In genomic region chrX:154348114-154348531, GRCh38 we compare ENCODE assay signal across 17 cellular contexts. TPM values are rescaled to one million over a fixed set of nuclear protein-coding genes. Genes with fewer than 3 reads are reported as not detected.
DNase-seq lines count a peak whose midpoint lies in the region; ATAC-seq, FAIRE-seq and TF ChIP-seq lines count a peak whose summit lies in the region.
"Had no signal": no experiment of that assay in that cellular context is flagged by ENCODE, and none has a peak within 500 bp of the region (broad histone marks: within the 10 kb centered on the region; RNA-seq: fewer than 3 reads in every experiment).

No MANE protein-coding gene starts in this region.

- H3K27ac ChIP-seq in HEK293 (ENCODE audit: extremely low read depth, low read depth, low read length): no peak overlapping the region
- H3K27ac ChIP-seq in neuronal stem cell (replicated peaks; ENCODE audit: low read length): peak overlapping the region; percentile 31
- H3K27ac ChIP-seq: body of pancreas, prostate gland, SJCRH30 had no signal

- WGBS in neuronal stem cell (ENCODE audit: extremely low coverage in 2 of 2, insufficient read length in 2 of 2, insufficient replicate concordance in 1 of 2), 2 donors: no CpG with 5 or more reads among the region's 7 CpGs
- 87 to 90% methylated on average over 7 of the region's 7 CpGs for WGBS in lower leg skin, 2 donors

- ATAC-seq in activated CD8-positive, alpha-beta memory T cell treated with anti-CD3 and anti-CD28 coated beads, Interleukin-2, amount 10 ng/mL, durations not matched to agents 7 days and 5 days: no peak
- ATAC-seq: body of pancreas, left lung had no signal

- H3K9ac ChIP-seq in neuronal stem cell (ENCODE audit: low read depth, low read length, poor library complexity): no peak overlapping the region

- peak overlapping the region; percentile 76 for H3K27ac Mint-ChIP-seq in activated CD8-positive, alpha-beta memory T cell treated with anti-CD3 and anti-CD28 coated beads, Interleukin-2, amount 10 ng/mL, durations not matched to agents 7 days and 5 days

- no peaks in the 10 kb centered on the region for H3K27me3 Mint-ChIP-seq in activated CD8-positive, alpha-beta memory T cell treated with anti-CD3 and anti-CD28 coated beads, Interleukin-2, amount 10 ng/mL, durations not matched to agents 7 days and 5 days

- TF ChIP-seq CTCF in HEK293 (tag by site-specific recombination; IDR thresholded peaks at IDR 0.05) (no peak), bronchial epithelial cell (IDR thresholded peaks at IDR 0.05; ENCODE audit: insufficient read depth, low read length, severe bottlenecking) (no peak), lower leg skin (IDR thresholded peaks at IDR 0.05) (no peak)

- H3K9me3 ChIP-seq in HEK293 (ENCODE audit: control insufficient read depth, insufficient read depth, low read depth, low read length) (no peaks in the 10 kb centered on the region), neuronal stem cell (replicated peaks in 1 of 2; ENCODE audit: control insufficient read depth in 2 of 2, insufficient read depth in 1 of 2, low read depth in 1 of 2, low read length in 2 of 2) (no peaks in the 10 kb centered on the region)
- H3K9me3 ChIP-seq: body of pancreas, left lung, prostate gland, SJCRH30, upper lobe of left lung had no signal

- intact Hi-C loops in lower leg skin (cut with DNase I; ENCODE audit: low total_unique reads): no loop called here

- no peak overlapping the region for H3K4ac ChIP-seq in neuronal stem cell (ENCODE audit: low read length)

- no peaks in the 10 kb centered on the region for H3K27me3 ChIP-seq in bronchial epithelial cell (ENCODE audit: control insufficient read depth, insufficient read depth, low read length)
- H3K27me3 ChIP-seq in neuronal stem cell (ENCODE audit: control insufficient read depth in 3 of 3, insufficient read depth in 3 of 3, low read depth in 1 of 3, low read length in 3 of 3): no peaks in the 10 kb centered on the region
- H3K27me3 ChIP-seq: body of pancreas, left lung, SJCRH30, upper lobe of left lung had no signal

- no peaks in the 10 kb centered on the region for H3K9me3 Mint-ChIP-seq in activated CD8-positive, alpha-beta memory T cell treated with anti-CD3 and anti-CD28 coated beads, Interleukin-2, amount 10 ng/mL, durations not matched to agents 7 days and 5 days (ENCODE audit: low read depth)

- no peak overlapping the region for H3K18ac ChIP-seq in neuronal stem cell (ENCODE audit: low read length)

- H3K4me1 Mint-ChIP-seq in activated CD8-positive, alpha-beta memory T cell treated with anti-CD3 and anti-CD28 coated beads, Interleukin-2, amount 10 ng/mL, durations not matched to agents 7 days and 5 days: peaks cover 51% of the 10 kb centered on the region

- no peak overlapping the region for H2BK120ac ChIP-seq in neuronal stem cell (ENCODE audit: low read depth, low read length)

- TF ChIP-seq POLR2A in lower leg skin (IDR thresholded peaks at IDR 0.05): no peak

- CTCF ChIA-PET in activated CD8-positive, alpha-beta memory T cell treated with anti-CD3 and anti-CD28 coated beads, Interleukin-2, amount 10 ng/mL, durations not matched to agents 7 days and 5 days (lab: Charles Lee): interaction anchor here (1.3 kb wide), 1 partner anchor 25 kb away, joined by 4 read pairs; no protein-coding TSS in a partner anchor
- CTCF ChIA-PET in HEK293 (lab: Yijun Ruan, JAX): interaction anchor here (0.6 kb wide), 1 partner anchor 17 kb away, joined by 3 read pairs; no protein-coding TSS in a partner anchor

- H3K36me3 ChIP-seq in HEK293 (ENCODE audit: control insufficient read depth in 2 of 2, insufficient read depth in 1 of 2, low read length in 2 of 2) (peaks cover 0 to 51% of the 10 kb centered on the region in 2 experiments; a peak in 1 of 3 replicates), bronchial epithelial cell (ENCODE audit: control insufficient read depth, insufficient read depth, low read length) (peaks cover 18% of the 10 kb centered on the region), neuronal stem cell (replicated peaks in 1 of 2; ENCODE audit: control insufficient read depth in 2 of 2, insufficient read depth in 2 of 2, low read length in 2 of 2) (peaks cover 38 to 49% of the 10 kb centered on the region in 2 donors)
- H3K36me3 ChIP-seq: prostate gland had no signal

- POLR2A ChIA-PET in HEK293 (lab: Yijun Ruan, JAX): interaction anchor here (1.0 to 2.4 kb wide), 6 partner anchors 7 to 25 kb away, joined by 3 to 12 read pairs (median 6); no protein-coding TSS in a partner anchor

- H3K36me3 Mint-ChIP-seq in activated CD8-positive, alpha-beta memory T cell treated with anti-CD3 and anti-CD28 coated beads, Interleukin-2, amount 10 ng/mL, durations not matched to agents 7 days and 5 days: peaks cover 7% of the 10 kb centered on the region

- H2BK15ac ChIP-seq in neuronal stem cell (ENCODE audit: low read length): no peak overlapping the region

- no peak for FAIRE-seq in bronchial epithelial cell (lab: Jason Lieb, UNC)

- no peaks in the 10 kb centered on the region for H3K4me1 ChIP-seq in HEK293 (ENCODE audit: control insufficient read depth, insufficient read depth, low read length)
- H3K4me1 ChIP-seq in neuronal stem cell (ENCODE audit: control insufficient read depth in 2 of 2, insufficient read depth in 1 of 2, low read depth in 1 of 2, low read length in 2 of 2): peaks cover 0 to 4% of the 10 kb centered on the region in 2 donors
- H3K4me1 ChIP-seq: body of pancreas, prostate gland, SJCRH30 had no signal

- H3K4me2 ChIP-seq in neuronal stem cell (ENCODE audit: insufficient read depth, low read length, poor library complexity, severe bottlenecking): no peak overlapping the region

- H3K4me3 Mint-ChIP-seq in activated CD8-positive, alpha-beta memory T cell treated with anti-CD3 and anti-CD28 coated beads, Interleukin-2, amount 10 ng/mL, durations not matched to agents 7 days and 5 days: no peak overlapping the region

- no peaks in the 10 kb centered on the region for H3K79me1 ChIP-seq in neuronal stem cell (ENCODE audit: low read depth, low read length)

- DNase-seq in activated CD8-positive, alpha-beta memory T cell treated with anti-CD3 and anti-CD28 coated beads, Interleukin-2, amount 10 ng/mL, durations not matched to agents 7 days and 5 days: no peak
- no peak for DNase-seq in activated CD8-positive, alpha-beta memory T cell treated with anti-CD3 and anti-CD28 coated beads for 24 hours
- DNase-seq in bronchial epithelial cell (ENCODE audit: low read depth): peak; percentile 9
- no peak for DNase-seq in neuronal stem cell (ENCODE audit: low spot score)
- DNase-seq in lower leg skin (ENCODE audit: low spot score in 2 of 2): no peak
- DNase-seq in HuH-7.5 (ENCODE audit: low spot score): no peak
- DNase-seq in NCI-H2196 treated with DMSO at 0.1 percent for 48 hours (lab: John Stamatoyannopoulos, UW; ENCODE audit: unreplicated experiment): no peak
- DNase-seq: activated CD4-positive, alpha-beta T cell treated with anti-CD3 and anti-CD28 coated beads, Interleukin-2, amount 50 U/mL, for 4 hours; body of pancreas; NCI-H345 had no signal

- no peak overlapping the region for H3K14ac ChIP-seq in neuronal stem cell (ENCODE audit: low read length)

- no peak overlapping the region for H2AFZ ChIP-seq in neuronal stem cell (ENCODE audit: low read length)

- no peak overlapping the region for H3K4me3 ChIP-seq in HEK293 (ENCODE audit: low read depth, low read length)
- no peak overlapping the region for H3K4me3 ChIP-seq in bronchial epithelial cell (ENCODE audit: low read depth, low read length)
- H3K4me3 ChIP-seq in neuronal stem cell (ENCODE audit: low read length in 2 of 2): no peak overlapping the region
- H3K4me3 ChIP-seq in lower leg skin (ENCODE audit: low read depth, poor library complexity, severe bottlenecking): no peak overlapping the region
- H3K4me3 ChIP-seq: body of pancreas, left lung, prostate gland, SJCRH30, upper lobe of left lung had no signal

- no peak overlapping the region for H2BK5ac ChIP-seq in neuronal stem cell (ENCODE audit: low read length)

- no peak overlapping the region for H2AK5ac ChIP-seq in neuronal stem cell (ENCODE audit: low read depth, low read length)

- H3K23ac ChIP-seq in neuronal stem cell (ENCODE audit: low read depth, low read length, poor library complexity): no peak overlapping the region

- no peak overlapping the region for H2BK12ac ChIP-seq in neuronal stem cell (ENCODE audit: low read length)

- no peak overlapping the region for H4K91ac ChIP-seq in neuronal stem cell (ENCODE audit: low read depth, low read length, poor library complexity)

- no peak overlapping the region for H4K8ac ChIP-seq in neuronal stem cell (ENCODE audit: low read depth, low read length)

TF ChIP-seq in HEK293, 187 proteins besides CTCF, POLR2A, EP300 and RAD21 (continues in another document):
- TF ChIP-seq ZNF529 (tag by site-specific recombination; IDR thresholded peaks at IDR 0.05; ENCODE audit: insufficient replicate concordance): no peak

RNA-seq across cellular contexts. Expression of gene FLNA, which starts 26.3 kb away (rescaled TPM):
- total RNA-seq in activated CD8-positive, alpha-beta memory T cell treated with anti-CD3 and anti-CD28 coated beads, Interleukin-2, amount 10 ng/mL, durations not matched to agents 7 days and 5 days: 1,000 to 10,000 TPM; 1,602 to 2,011 TPM
- total RNA-seq in bronchial epithelial cell (676 and 858 TPM in 2 replicates), lower leg skin (100 to 1,000 TPM; 278 to 636 (median 365) TPM)
- polyA plus RNA-seq in neuronal stem cell (2013, experiment 1 of 2): 215 TPM
- 217 TPM for polyA plus RNA-seq in neuronal stem cell (2013, experiment 2 of 2)

RNA-seq across cellular contexts. Expression of gene EMD, which starts 31.0 kb away (rescaled TPM):
- total RNA-seq in activated CD8-positive, alpha-beta memory T cell treated with anti-CD3 and anti-CD28 coated beads, Interleukin-2, amount 10 ng/mL, durations not matched to agents 7 days and 5 days: 10 to 100 TPM; 64.6 to 70.2 TPM
- total RNA-seq in bronchial epithelial cell (16.1 and 27.3 TPM in 2 replicates), lower leg skin (10 to 100 TPM; 43.4 to 67.0 (median 52.1) TPM)
- 55.3 TPM for polyA plus RNA-seq in neuronal stem cell (2013, experiment 1 of 2)
- polyA plus RNA-seq in neuronal stem cell (2013, experiment 2 of 2): 56.6 TPM

RNA-seq across cellular contexts. Expression of gene RPL10, which starts 50.1 kb away (rescaled TPM):
- total RNA-seq in activated CD8-positive, alpha-beta memory T cell treated with anti-CD3 and anti-CD28 coated beads, Interleukin-2, amount 10 ng/mL, durations not matched to agents 7 days and 5 days: 1,000 to 10,000 TPM; 2,013 to 2,356 TPM
- 2,240 and 6,023 TPM in 2 replicates for total RNA-seq in bronchial epithelial cell
- 4,532 TPM for polyA plus RNA-seq in neuronal stem cell (2013, experiment 1 of 2)
- 4,365 TPM for polyA plus RNA-seq in neuronal stem cell (2013, experiment 2 of 2)
- total RNA-seq in lower leg skin: 1,000 to 10,000 TPM; 3,266 to 8,500 (median 5,564) TPM

RNA-seq across cellular contexts. Expression of gene TKTL1, which starts 52.5 kb away (rescaled TPM):
- total RNA-seq in activated CD8-positive, alpha-beta memory T cell treated with anti-CD3 and anti-CD28 coated beads, Interleukin-2, amount 10 ng/mL, durations not matched to agents 7 days and 5 days: 1 to 10 TPM in 1 of 2 experiments, under 1 TPM in 1; 0.75 to 1.1 TPM
- total RNA-seq in bronchial epithelial cell (not detected in 2 replicates), lower leg skin (1 to 10 TPM in 1 of 4 donors, under 1 TPM in 2, not detected in 1; 0.42 to 1.1 (median 0.46) TPM)
- polyA plus RNA-seq in neuronal stem cell (2013, experiment 1 of 2): 2.4 TPM
- 2.1 TPM for polyA plus RNA-seq in neuronal stem cell (2013, experiment 2 of 2)
- total RNA-seq: body of pancreas, fibroblast of villous mesenchyme had no signal
- polyA plus RNA-seq: BJ had no signal

RNA-seq across cellular contexts. Expression of gene TEX28, which starts 53.2 kb away (rescaled TPM):
- total RNA-seq in activated CD8-positive, alpha-beta memory T cell treated with anti-CD3 and anti-CD28 coated beads, Interleukin-2, amount 10 ng/mL, durations not matched to agents 7 days and 5 days: not detected
- total RNA-seq in bronchial epithelial cell: not detected in 2 replicates
- polyA plus RNA-seq in neuronal stem cell (2013, experiment 1 of 2): not detected
- not detected for polyA plus RNA-seq in neuronal stem cell (2013, experiment 2 of 2)
- total RNA-seq in lower leg skin: 1 to 10 TPM in 2 of 4 donors, not detected in 2; 1.1 to 2.4 TPM
- total RNA-seq: body of pancreas, fibroblast of villous mesenchyme, left lung, SJCRH30, upper lobe of left lung had no signal
- polyA plus RNA-seq: BJ had no signal
